In the genomic region with DNA sequence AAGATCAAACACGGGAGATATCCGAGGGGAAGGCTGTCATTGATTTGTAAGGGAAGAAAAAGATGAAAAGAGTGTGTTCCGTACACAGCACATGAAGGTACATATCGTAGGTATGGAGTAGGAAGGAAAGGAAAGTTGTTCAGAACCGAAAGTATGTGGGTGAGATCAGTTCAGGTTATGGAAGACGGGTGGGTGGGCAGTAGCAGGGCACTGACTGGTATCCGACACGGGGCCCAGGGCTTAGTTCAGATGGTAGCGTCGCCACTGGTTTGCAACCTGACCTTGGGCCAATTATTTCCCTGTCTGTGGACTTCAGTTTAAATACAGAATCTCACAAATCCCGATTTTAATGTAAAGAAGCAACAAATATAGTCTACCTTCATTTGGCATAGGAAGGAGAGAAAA, we compare ENCODE assay signal across 1 cellular context.
TF ChIP-seq lines count a peak whose summit lies in the region.

No MANE protein-coding gene starts in this region.

TF ChIP-seq in HepG2, 621 proteins besides CTCF, POLR2A, EP300 and RAD21 (continued from another document):
- TF ChIP-seq, protein P1, sequence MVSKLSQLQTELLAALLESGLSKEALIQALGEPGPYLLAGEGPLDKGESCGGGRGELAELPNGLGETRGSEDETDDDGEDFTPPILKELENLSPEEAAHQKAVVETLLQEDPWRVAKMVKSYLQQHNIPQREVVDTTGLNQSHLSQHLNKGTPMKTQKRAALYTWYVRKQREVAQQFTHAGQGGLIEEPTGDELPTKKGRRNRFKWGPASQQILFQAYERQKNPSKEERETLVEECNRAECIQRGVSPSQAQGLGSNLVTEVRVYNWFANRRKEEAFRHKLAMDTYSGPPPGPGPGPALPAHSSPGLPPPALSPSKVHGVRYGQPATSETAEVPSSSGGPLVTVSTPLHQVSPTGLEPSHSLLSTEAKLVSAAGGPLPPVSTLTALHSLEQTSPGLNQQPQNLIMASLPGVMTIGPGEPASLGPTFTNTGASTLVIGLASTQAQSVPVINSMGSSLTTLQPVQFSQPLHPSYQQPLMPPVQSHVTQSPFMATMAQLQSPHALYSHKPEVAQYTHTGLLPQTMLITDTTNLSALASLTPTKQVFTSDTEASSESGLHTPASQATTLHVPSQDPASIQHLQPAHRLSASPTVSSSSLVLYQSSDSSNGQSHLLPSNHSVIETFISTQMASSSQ (IDR thresholded peaks at IDR 0.05; ENCODE audit: low read depth): no peak
- TF ChIP-seq, protein P1 (CRISPR knock-in tag; IDR thresholded peaks at IDR 0.05; ENCODE audit: borderline replicate concordance): 0 out of 2 replicates have a peak, but pooled peaks have one; percentile 3
- peak; percentile 17; the same call in 1 of the 2 replicates for TF ChIP-seq POLR2G (IDR thresholded peaks at IDR 0.05; ENCODE audit: low read depth, low read length)
- TF ChIP-seq POLR2AphosphoS5 (IDR thresholded peaks at IDR 0.05; ENCODE audit: low read depth, low read length): 0 out of 2 replicates have a peak, but pooled peaks have one; percentile 20
- TF ChIP-seq, protein P2, sequence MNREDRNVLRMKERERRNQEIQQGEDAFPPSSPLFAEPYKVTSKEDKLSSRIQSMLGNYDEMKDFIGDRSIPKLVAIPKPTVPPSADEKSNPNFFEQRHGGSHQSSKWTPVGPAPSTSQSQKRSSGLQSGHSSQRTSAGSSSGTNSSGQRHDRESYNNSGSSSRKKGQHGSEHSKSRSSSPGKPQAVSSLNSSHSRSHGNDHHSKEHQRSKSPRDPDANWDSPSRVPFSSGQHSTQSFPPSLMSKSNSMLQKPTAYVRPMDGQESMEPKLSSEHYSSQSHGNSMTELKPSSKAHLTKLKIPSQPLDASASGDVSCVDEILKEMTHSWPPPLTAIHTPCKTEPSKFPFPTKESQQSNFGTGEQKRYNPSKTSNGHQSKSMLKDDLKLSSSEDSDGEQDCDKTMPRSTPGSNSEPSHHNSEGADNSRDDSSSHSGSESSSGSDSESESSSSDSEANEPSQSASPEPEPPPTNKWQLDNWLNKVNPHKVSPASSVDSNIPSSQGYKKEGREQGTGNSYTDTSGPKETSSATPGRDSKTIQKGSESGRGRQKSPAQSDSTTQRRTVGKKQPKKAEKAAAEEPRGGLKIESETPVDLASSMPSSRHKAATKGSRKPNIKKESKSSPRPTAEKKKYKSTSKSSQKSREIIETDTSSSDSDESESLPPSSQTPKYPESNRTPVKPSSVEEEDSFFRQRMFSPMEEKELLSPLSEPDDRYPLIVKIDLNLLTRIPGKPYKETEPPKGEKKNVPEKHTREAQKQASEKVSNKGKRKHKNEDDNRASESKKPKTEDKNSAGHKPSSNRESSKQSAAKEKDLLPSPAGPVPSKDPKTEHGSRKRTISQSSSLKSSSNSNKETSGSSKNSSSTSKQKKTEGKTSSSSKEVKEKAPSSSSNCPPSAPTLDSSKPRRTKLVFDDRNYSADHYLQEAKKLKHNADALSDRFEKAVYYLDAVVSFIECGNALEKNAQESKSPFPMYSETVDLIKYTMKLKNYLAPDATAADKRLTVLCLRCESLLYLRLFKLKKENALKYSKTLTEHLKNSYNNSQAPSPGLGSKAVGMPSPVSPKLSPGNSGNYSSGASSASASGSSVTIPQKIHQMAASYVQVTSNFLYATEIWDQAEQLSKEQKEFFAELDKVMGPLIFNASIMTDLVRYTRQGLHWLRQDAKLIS (CRISPR knock-in tag; IDR thresholded peaks at IDR 0.05): 0 out of 2 replicates have a peak, but pooled peaks have one; percentile 2
- TF ChIP-seq, protein P3, sequence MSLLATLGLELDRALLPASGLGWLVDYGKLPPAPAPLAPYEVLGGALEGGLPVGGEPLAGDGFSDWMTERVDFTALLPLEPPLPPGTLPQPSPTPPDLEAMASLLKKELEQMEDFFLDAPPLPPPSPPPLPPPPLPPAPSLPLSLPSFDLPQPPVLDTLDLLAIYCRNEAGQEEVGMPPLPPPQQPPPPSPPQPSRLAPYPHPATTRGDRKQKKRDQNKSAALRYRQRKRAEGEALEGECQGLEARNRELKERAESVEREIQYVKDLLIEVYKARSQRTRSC (CRISPR knock-in tag; IDR thresholded peaks at IDR 0.05; ENCODE audit: low read depth): no peak
- 0 out of 2 replicates have a peak, but pooled peaks have one; percentile 42 for TF ChIP-seq JUNB (CRISPR knock-in tag; IDR thresholded peaks at IDR 0.05; ENCODE audit: borderline replicate concordance)
TF ChIP-seq in HepG2: peak in this region for 8.
